ENCODE assay signal across 26 cellular contexts in genomic region chr9:126709241-126709640, GRCh38.
DNase-seq lines count a peak whose midpoint lies in the region; ATAC-seq, FAIRE-seq and TF ChIP-seq lines count a peak whose summit lies in the region.
"Had no signal": no experiment of that assay in that cellular context is flagged by ENCODE, and none has a peak within 500 bp of the region (broad histone marks: within the 10 kb centered on the region; RNA-seq: fewer than 3 reads in every experiment).

No MANE protein-coding gene starts in this region.

- H3K27ac ChIP-seq in K562 (ENCODE audit: extremely low read depth, low read depth, low read length), result no peak overlapping the region
- no peak overlapping the region for H3K27ac ChIP-seq in lung (ENCODE audit: low read depth in 1 of 2, low read length in 1 of 2)
- H3K27ac ChIP-seq in small intestine (ENCODE audit: low read depth in 1 of 2, low read length in 1 of 2), result no peak overlapping the region
- H3K27ac ChIP-seq: 22Rv1, KMS-11, SJSA1 had no signal

- H3K4me2 ChIP-seq in K562 (ENCODE audit: insufficient read depth, low read length), result no peak overlapping the region
- H3K4me2 ChIP-seq: KMS-11 had no signal

- no peak overlapping the region for H2AFZ ChIP-seq in K562 (ENCODE audit: low read depth, low read length)

- no peaks in the 10 kb centered on the region for H3K36me3 ChIP-seq in K562 (ENCODE audit: control insufficient read depth, insufficient read depth, low read length)
- no peaks in the 10 kb centered on the region for H3K36me3 ChIP-seq in lung (ENCODE audit: control insufficient read depth in 2 of 2, insufficient read depth in 2 of 2, low read length in 2 of 2)
- no peaks in the 10 kb centered on the region for H3K36me3 ChIP-seq in small intestine (ENCODE audit: control insufficient read depth in 2 of 2, insufficient read depth in 2 of 2, low read length in 2 of 2)
- H3K36me3 ChIP-seq: SJSA1 had no signal

- H3K27me3 ChIP-seq in K562 (ENCODE audit: control insufficient read depth in 2 of 2, insufficient read depth in 2 of 2, low read length in 2 of 2) (peaks cover 9 to 12% of the 10 kb centered on the region in 2 experiments), lung (ENCODE audit: control insufficient read depth, insufficient read depth) (no peaks in the 10 kb centered on the region), small intestine (ENCODE audit: control insufficient read depth in 2 of 2, insufficient read depth in 2 of 2, low read length in 2 of 2) (peaks cover 0 to 7% of the 10 kb centered on the region in 2 donors)

- TF ChIP-seq POLR2A in K562 (conservative IDR thresholded peaks at IDR 0.05), result no peak

- no peaks in the 10 kb centered on the region for H3K9me3 Mint-ChIP-seq in activated CD8-positive, alpha-beta T cell treated with anti-CD3 and anti-CD28 coated beads, Interleukin-2, amount 10 ng/mL, durations not matched to agents 7 days and 5 days (ENCODE audit: insufficient read depth)
- H3K9me3 Mint-ChIP-seq in activated CD8-positive, alpha-beta T cell treated with anti-CD3 and anti-CD28 coated beads for 36 hours, result no peaks in the 10 kb centered on the region

- FAIRE-seq in K562 (lab: Jason Lieb, UNC) (no peak), small intestine (lab: Jason Lieb, UNC) (no peak)
- FAIRE-seq: GM12891, GM19239, H54 had no signal

- CTCF ChIA-PET in activated CD8-positive, alpha-beta T cell treated with anti-CD3 and anti-CD28 coated beads, Interleukin-2, amount 10 ng/mL, durations not matched to agents 7 days and 5 days (lab: Charles Lee), result interaction anchor here (13.3 kb wide), 1 partner anchor 67 kb away, joined by 704 read pairs; no protein-coding TSS in a partner anchor
- CTCF ChIA-PET in activated CD8-positive, alpha-beta T cell treated with anti-CD3 and anti-CD28 coated beads for 36 hours (lab: Charles Lee), result interaction anchor here (10.9 kb wide), 1 partner anchor 72 kb away, joined by 456 read pairs; no protein-coding TSS in a partner anchor
- CTCF ChIA-PET in K562 (lab: Yijun Ruan, JAX; ENCODE audit: low intra/inter-chr PET ratio), result no interaction called here

- no peak for ATAC-seq in activated CD8-positive, alpha-beta T cell treated with anti-CD3 and anti-CD28 coated beads, Interleukin-2, amount 10 ng/mL, durations not matched to agents 7 days and 5 days
- no peak for ATAC-seq in activated CD8-positive, alpha-beta T cell treated with anti-CD3 and anti-CD28 coated beads for 36 hours
- ATAC-seq in K562 (no peak), lung (ENCODE audit: insufficient read depth, low FRiP score) (no peak)

- DNase-seq in activated CD8-positive, alpha-beta T cell treated with anti-CD3 and anti-CD28 coated beads, Interleukin-2, amount 10 ng/mL, durations not matched to agents 7 days and 5 days, result peak; percentile 8
- DNase-seq in activated CD8-positive, alpha-beta T cell treated with anti-CD3 and anti-CD28 coated beads for 36 hours, result no peak
- DNase-seq in K562 (ENCODE audit: extremely low read depth in 1 of 4, low spot score in 3 of 4) (no peak), lung (ENCODE audit: low spot score) (peak; percentile 11), ureter (ENCODE audit: low spot score) (peak; percentile 19), small intestine (no peak), retina (no peak)
- DNase-seq: ACHN, Calu3, DMS79 treated with DMSO at 0.1 percent for 48 hours, GF-D8, MM.1S, NCI-H1048, NCI-H1417, NCI-H1694, NCI-H2029 treated with DMSO at 0.1 percent for 48 hours, NCI-H2227 treated with DMSO at 0.1 percent for 48 hours, NCI-H526 treated with DMSO at 0.1 percent for 48 hours, Right ventricle myocardium superior, RPMI8226 had no signal

- in situ Hi-C loops in K562 (cut with MboI), result loop anchor here (5.0 kb wide), 1 partner anchor 63 kb away; no protein-coding TSS in a partner anchor

- H3K4me1 ChIP-seq in K562 (replicated peaks in 1 of 2; ENCODE audit: control insufficient read depth in 2 of 2, insufficient read depth in 2 of 2, low read length in 2 of 2), result peaks cover 15 to 19% of the 10 kb centered on the region in 2 experiments; a peak in 4 of 5 replicates
- H3K4me1 ChIP-seq in lung (ENCODE audit: control insufficient read depth in 2 of 2, insufficient read depth in 2 of 2, low read length in 2 of 2), result no peaks in the 10 kb centered on the region
- no peaks in the 10 kb centered on the region for H3K4me1 ChIP-seq in small intestine (ENCODE audit: control insufficient read depth in 2 of 2, insufficient read depth in 1 of 2, low read depth in 1 of 2, low read length in 1 of 2)

- POLR2A ChIA-PET in activated CD8-positive, alpha-beta T cell treated with anti-CD3 and anti-CD28 coated beads, Interleukin-2, amount 10 ng/mL, durations not matched to agents 7 days and 5 days (lab: Charles Lee), result interaction anchor here (0.6 kb wide), 1 partner anchor 12 kb away, joined by 6 read pairs; no protein-coding TSS in a partner anchor
- POLR2A ChIA-PET in activated CD8-positive, alpha-beta T cell treated with anti-CD3 and anti-CD28 coated beads for 36 hours (lab: Charles Lee), result no interaction called here
- POLR2A ChIA-PET in K562 (lab: Yijun Ruan, JAX), result interaction anchor here (0.9 kb wide), 1 partner anchor 595 kb away, joined by 3 read pairs; no protein-coding TSS in a partner anchor

- no peak for TF ChIP-seq RAD21 in K562 (CRISPR knock-in tag; conservative IDR thresholded peaks at IDR 0.05 in 1 of 2, IDR thresholded peaks at IDR 0.05 in 1 of 2)

- H3K9me3 ChIP-seq in K562 (replicated peaks; ENCODE audit: control insufficient read depth, insufficient read depth, low read depth, low read length), result no peaks in the 10 kb centered on the region
- H3K9me3 ChIP-seq in lung (ENCODE audit: control insufficient read depth in 2 of 2, insufficient read depth in 1 of 2, low read length in 1 of 2), result peaks cover 0 to 4% of the 10 kb centered on the region in 2 donors
- H3K9me3 ChIP-seq in small intestine (ENCODE audit: control insufficient read depth, low read depth), result no peaks in the 10 kb centered on the region
- H3K9me3 ChIP-seq: SJSA1 had no signal

- no peak overlapping the region for H3K27ac Mint-ChIP-seq in activated CD8-positive, alpha-beta T cell treated with anti-CD3 and anti-CD28 coated beads, Interleukin-2, amount 10 ng/mL, durations not matched to agents 7 days and 5 days
- no peak overlapping the region for H3K27ac Mint-ChIP-seq in activated CD8-positive, alpha-beta T cell treated with anti-CD3 and anti-CD28 coated beads for 36 hours

- H3K27me3 Mint-ChIP-seq in activated CD8-positive, alpha-beta T cell treated with anti-CD3 and anti-CD28 coated beads, Interleukin-2, amount 10 ng/mL, durations not matched to agents 7 days and 5 days (ENCODE audit: low read depth), result peaks cover 8% of the 10 kb centered on the region
- peaks cover 6% of the 10 kb centered on the region for H3K27me3 Mint-ChIP-seq in activated CD8-positive, alpha-beta T cell treated with anti-CD3 and anti-CD28 coated beads for 36 hours

- H3K4me3 ChIP-seq in K562 (no peak overlapping the region), lung (no peak overlapping the region), small intestine (ENCODE audit: low read depth in 1 of 2, low read length in 2 of 2) (no peak overlapping the region)
- H3K4me3 ChIP-seq: SJSA1 had no signal

- WGBS in K562 (ENCODE audit: insufficient coverage, low coverage, missing lambda C conversion rate), result 0% methylated on average over 3 of the region's 3 CpGs
- WGBS in lung, 2 donors, result 90 to 91% methylated on average over 3 of the region's 3 CpGs
- 79 to 89% (median 80%) methylated on average over 3 of the region's 3 CpGs for WGBS in small intestine, 3 donors

- peaks cover 19% of the 10 kb centered on the region for H3K4me1 Mint-ChIP-seq in activated CD8-positive, alpha-beta T cell treated with anti-CD3 and anti-CD28 coated beads, Interleukin-2, amount 10 ng/mL, durations not matched to agents 7 days and 5 days (ENCODE audit: low read depth)
- peaks cover 13% of the 10 kb centered on the region for H3K4me1 Mint-ChIP-seq in activated CD8-positive, alpha-beta T cell treated with anti-CD3 and anti-CD28 coated beads for 36 hours (ENCODE audit: low read depth)

- no peaks in the 10 kb centered on the region for H3K9me1 ChIP-seq in K562 (ENCODE audit: control insufficient read depth, insufficient read depth, low read length)

- no peak overlapping the region for H3K4me3 Mint-ChIP-seq in activated CD8-positive, alpha-beta T cell treated with anti-CD3 and anti-CD28 coated beads, Interleukin-2, amount 10 ng/mL, durations not matched to agents 7 days and 5 days
- no peak overlapping the region for H3K4me3 Mint-ChIP-seq in activated CD8-positive, alpha-beta T cell treated with anti-CD3 and anti-CD28 coated beads for 36 hours

- no peaks in the 10 kb centered on the region for H3K79me2 ChIP-seq in K562 (ENCODE audit: control insufficient read depth, insufficient read depth, low read length)

- no peak for TF ChIP-seq EP300 in K562 (IDR thresholded peaks at IDR 0.05; ENCODE audit: low read length)

- TF ChIP-seq CTCF in activated CD8-positive, alpha-beta T cell treated with anti-CD3 and anti-CD28 coated beads for 36 hours (IDR thresholded peaks at IDR 0.05), result no peak
- TF ChIP-seq CTCF in K562 (IDR thresholded peaks at IDR 0.05 in 2 of 3, conservative IDR thresholded peaks at IDR 0.05 in 1 of 3; ENCODE audit: insufficient read depth in 2 of 3, low read depth in 1 of 3, low read length in 3 of 3) (no peak), lung (IDR thresholded peaks at IDR 0.05; ENCODE audit: control extremely low read depth, extremely low read depth) (no peak)

- intact Hi-C loops in activated CD8-positive, alpha-beta T cell treated with anti-CD3 and anti-CD28 coated beads for 36 hours (cut with micrococcal nuclease), result no loop called here
- intact Hi-C loops in K562 (cut with micrococcal nuclease), result no loop called here

- peaks cover 9% of the 10 kb centered on the region; the same call in 1 of the 2 replicates for H4K20me1 ChIP-seq in K562 (replicated peaks; ENCODE audit: control insufficient read depth, insufficient read depth, low read length)

- BruUV-seq in K562 (replicated peaks; lab: Mats Ljungman, UMichigan), result no TSS peak

- no peak overlapping the region for H3K9ac ChIP-seq in K562 (ENCODE audit: insufficient read depth in 1 of 2, low read depth in 2 of 2, low read length in 2 of 2)
- H3K9ac ChIP-seq: KMS-11 had no signal

- H3K36me3 Mint-ChIP-seq in activated CD8-positive, alpha-beta T cell treated with anti-CD3 and anti-CD28 coated beads, Interleukin-2, amount 10 ng/mL, durations not matched to agents 7 days and 5 days (ENCODE audit: low read depth), result no peaks in the 10 kb centered on the region
- H3K36me3 Mint-ChIP-seq in activated CD8-positive, alpha-beta T cell treated with anti-CD3 and anti-CD28 coated beads for 36 hours (ENCODE audit: low read depth), result no peaks in the 10 kb centered on the region

TF ChIP-seq in K562, 482 proteins besides CTCF, POLR2A, EP300 and RAD21 (continues in another document):
- TF ChIP-seq, protein P1, sequence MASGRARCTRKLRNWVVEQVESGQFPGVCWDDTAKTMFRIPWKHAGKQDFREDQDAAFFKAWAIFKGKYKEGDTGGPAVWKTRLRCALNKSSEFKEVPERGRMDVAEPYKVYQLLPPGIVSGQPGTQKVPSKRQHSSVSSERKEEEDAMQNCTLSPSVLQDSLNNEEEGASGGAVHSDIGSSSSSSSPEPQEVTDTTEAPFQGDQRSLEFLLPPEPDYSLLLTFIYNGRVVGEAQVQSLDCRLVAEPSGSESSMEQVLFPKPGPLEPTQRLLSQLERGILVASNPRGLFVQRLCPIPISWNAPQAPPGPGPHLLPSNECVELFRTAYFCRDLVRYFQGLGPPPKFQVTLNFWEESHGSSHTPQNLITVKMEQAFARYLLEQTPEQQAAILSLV (tag; IDR thresholded peaks at IDR 0.05), result no peak

Comparison
In these comparisons a context has a peak if more than half of its experiments do, and no peak if none do; other contexts are left out.
1. DNase-seq: peak in activated CD8-positive, alpha-beta T cell treated with anti-CD3 and anti-CD28 coated beads, Interleukin-2, amount 10 ng/mL, durations not matched to agents 7 days and 5 days (single experiment), lung (single experiment) and ureter (single experiment); none in activated CD8-positive, alpha-beta T cell treated with anti-CD3 and anti-CD28 coated beads for 36 hours (single experiment), K562 (0 of 4), small intestine (single experiment) and retina (single experiment).